ENCODE assay signal across 9 cellular contexts in the genomic region with DNA sequence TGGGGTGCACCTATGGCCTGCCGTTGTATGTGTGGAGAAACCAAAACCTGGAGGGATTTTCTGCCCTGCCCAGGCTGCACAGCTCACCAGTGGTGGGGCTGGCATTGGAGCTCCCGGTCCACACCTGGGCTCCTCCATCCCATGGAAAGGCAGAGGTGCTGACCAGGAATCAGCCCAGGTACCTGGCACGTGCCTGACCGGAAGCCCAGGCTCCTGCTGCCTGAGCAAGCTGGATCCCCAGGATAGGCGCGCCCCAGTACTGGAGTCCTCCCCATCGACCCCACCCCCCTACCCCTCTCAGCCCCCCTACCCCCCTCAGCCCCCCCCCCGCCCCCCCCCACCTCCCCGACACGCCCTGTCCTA. TPM values are rescaled to one million over a fixed set of nuclear protein-coding genes. Genes with fewer than 3 reads are reported as not detected.
DNase-seq lines count a peak whose midpoint lies in the region; ATAC-seq, FAIRE-seq and TF ChIP-seq lines count a peak whose summit lies in the region.
"Had no signal": no experiment of that assay in that cellular context is flagged by ENCODE, and none has a peak within 500 bp of the region (broad histone marks: within the 10 kb centered on the region; RNA-seq: fewer than 3 reads in every experiment).

No MANE protein-coding gene starts in this region.

- no peak overlapping the region for H2BK120ac ChIP-seq in H1 (replicated peaks; ENCODE audit: low read depth, low read length)

- no peaks in the 10 kb centered on the region for H3K79me1 ChIP-seq in H1 (ENCODE audit: low read depth, low read length)

- H3K9me3 Mint-ChIP-seq in CD4-positive, CD25-positive, alpha-beta regulatory T cell = no peaks in the 10 kb centered on the region

- no peak overlapping the region for H3K56ac ChIP-seq in H1 (replicated peaks; ENCODE audit: insufficient read length, low read depth, low read length)

- H4K20me1 ChIP-seq in KMS-11 (ENCODE audit: insufficient read depth) (no peaks in the 10 kb centered on the region), H1 (replicated peaks in 1 of 2; ENCODE audit: control insufficient read depth in 1 of 2, insufficient read depth in 2 of 2, low read length in 2 of 2) (no peaks in the 10 kb centered on the region)

- no peaks in the 10 kb centered on the region for H3K79me2 ChIP-seq in KMS-11 (ENCODE audit: insufficient read depth, low read depth)
- no peaks in the 10 kb centered on the region for H3K79me2 ChIP-seq in H1 (ENCODE audit: control insufficient read depth in 1 of 2, insufficient read depth in 2 of 2, low read length in 2 of 2)

- H3K4me1 Mint-ChIP-seq in CD4-positive, CD25-positive, alpha-beta regulatory T cell = peaks cover 0 to 4% (median 0%) of the 10 kb centered on the region in 4 donors

- no peak for TF ChIP-seq POLR2A in H1 (IDR thresholded peaks at IDR 0.05; ENCODE audit: control extremely low read depth in 1 of 2, low read depth in 2 of 2, low read length in 2 of 2)
- no peak for TF ChIP-seq POLR2A in ovary (IDR thresholded peaks at IDR 0.05)

- peak overlapping the region in 1 of 3 donors; percentile 75 for H3K27ac Mint-ChIP-seq in CD4-positive, CD25-positive, alpha-beta regulatory T cell

- H3K9me3 ChIP-seq in CD4-positive, CD25-positive, alpha-beta regulatory T cell (ENCODE audit: control insufficient read depth in 2 of 2, low read length in 2 of 2) = no peaks in the 10 kb centered on the region
- H3K9me3 ChIP-seq in H1 (ENCODE audit: insufficient read depth in 2 of 2, low read depth in 1 of 2, low read length in 1 of 2) (no peaks in the 10 kb centered on the region), ovary (no peaks in the 10 kb centered on the region)

- H3K4me2 ChIP-seq in KMS-11 (no peak overlapping the region), H1 (ENCODE audit: insufficient read depth in 1 of 2, low read depth in 2 of 2, low read length in 2 of 2) (peak overlapping the region; percentile 2 to 50; a peak in 3 of 4 replicates)

- H3K27me3 ChIP-seq in CD4-positive, CD25-positive, alpha-beta regulatory T cell (ENCODE audit: control insufficient read depth, insufficient read depth, low read length) = no peaks in the 10 kb centered on the region
- no peaks in the 10 kb centered on the region for H3K27me3 ChIP-seq in KMS-11 (ENCODE audit: insufficient read depth, low read depth)
- peaks cover 0 to 13% (median 4%) of the 10 kb centered on the region in 4 experiments; a peak in 4 of 7 replicates for H3K27me3 ChIP-seq in H1 (replicated peaks in 1 of 4; ENCODE audit: control insufficient read depth in 3 of 4, extremely low read depth in 1 of 4, insufficient read depth in 3 of 4, low read length in 3 of 4)
- H3K27me3 ChIP-seq in ovary = no peaks in the 10 kb centered on the region

- POLR2A ChIA-PET in H1 (lab: Charles Lee; ENCODE audit: partially characterized antibody) = interaction anchor here (0.7 to 10.7 kb wide), 8 partner anchors 10 to 187 kb away, joined by 3 to 212 read pairs (median 14); a partner anchor contains a TSS

- no peak overlapping the region for H3K23ac ChIP-seq in H1 (ENCODE audit: insufficient read length)

- peak overlapping the region; percentile 62 for H3K18ac ChIP-seq in H1 (ENCODE audit: extremely low read depth, low read length)

- H3K27me3 Mint-ChIP-seq in CD4-positive, CD25-positive, alpha-beta regulatory T cell = peaks cover 15% of the 10 kb centered on the region

- intact Hi-C loops in ovary (cut with DNase I) = loop anchor here (2.0 to 10.0 kb wide), 8 partner anchors 48 to 418 kb away; a partner anchor contains a TSS

- FAIRE-seq in H1 (lab: Jason Lieb, UNC) = no peak

- H2AK5ac ChIP-seq in H1 (ENCODE audit: low read depth, low read length) = no peak overlapping the region

- H4K91ac ChIP-seq in H1 (replicated peaks; ENCODE audit: insufficient read length, low read length) = peak overlapping the region; percentile 81

- H2BK5ac ChIP-seq in H1 (ENCODE audit: low read depth, low read length) = peak overlapping the region; percentile 38; the same call in 1 of the 2 replicates

- ATAC-seq in CD4-positive, CD25-positive, alpha-beta regulatory T cell (ENCODE audit: low read depth in 2 of 2) = no peak
- ATAC-seq in GM18502 (IDR thresholded peaks at IDR 0.05; ENCODE audit: poor library complexity, unreplicated experiment) (no peak), GM19463 (IDR thresholded peaks at IDR 0.05; ENCODE audit: unreplicated experiment) (no peak)

- no peak overlapping the region for H4K5ac ChIP-seq in H1 (ENCODE audit: insufficient read length, low read depth, low read length)

- TF ChIP-seq RAD21 in H1 (IDR thresholded peaks at IDR 0.05 in 1 of 2, conservative IDR thresholded peaks at IDR 0.05 in 1 of 2; ENCODE audit: low read depth in 2 of 2, low read length in 2 of 2) = no peak

- peak overlapping the region; percentile 95; the same call in 1 of the 2 replicates for H2BK12ac ChIP-seq in H1 (ENCODE audit: low read depth, low read length)

- peak overlapping the region in 3 of 4 donors; percentile 85 to 88 (median 85) for H3K4me3 Mint-ChIP-seq in CD4-positive, CD25-positive, alpha-beta regulatory T cell

- H3K23me2 ChIP-seq in H1 (ENCODE audit: low read depth, low read length) = peaks cover 3% of the 10 kb centered on the region; the same call in 1 of the 2 replicates

- H3K36me3 Mint-ChIP-seq in CD4-positive, CD25-positive, alpha-beta regulatory T cell = no peaks in the 10 kb centered on the region

- H2BK20ac ChIP-seq in H1 (ENCODE audit: low read length) = no peak overlapping the region

- H2AFZ ChIP-seq in KMS-11 (ENCODE audit: low read depth) (peak overlapping the region; percentile 88; the same call in 1 of the 2 replicates), H1 (ENCODE audit: low read length) (0 out of 2 replicates have a peak overlapping the region, but pooled peaks have one; percentile 9)

- peaks cover 10% of the 10 kb centered on the region for H3K4me1 ChIP-seq in CD4-positive, CD25-positive, alpha-beta regulatory T cell (ENCODE audit: control insufficient read depth, insufficient read depth, low read length, poor library complexity, severe bottlenecking)
- H3K4me1 ChIP-seq in KMS-11 (ENCODE audit: low read depth, poor library complexity, severe bottlenecking) (no peaks in the 10 kb centered on the region), H1 (replicated peaks in 1 of 4; ENCODE audit: control insufficient read depth in 3 of 4, insufficient read depth in 4 of 4, low read length in 3 of 4) (peaks cover 0 to 12% (median 5%) of the 10 kb centered on the region in 4 experiments; a peak in 5 of 7 replicates), ovary (ENCODE audit: insufficient read depth) (peaks cover 4% of the 10 kb centered on the region)

- WGBS in H1 (ENCODE audit: extremely low coverage in 1 of 2, insufficient coverage in 1 of 2, insufficient read length in 1 of 2, insufficient replicate concordance in 2 of 2, low coverage in 1 of 2, low lambda C conversion rate in 2 of 2, missing lambda C conversion rate in 1 of 2), 2 experiments = 78% methylated on average over 4 of the region's 10 CpGs; no CpG with 5 or more reads in 1 of the 2 experiments
- 43 to 77% (median 57%) methylated on average over 6 to 10 of the region's 10 CpGs for WGBS in ovary, 3 donors

- H3K14ac ChIP-seq in H1 (ENCODE audit: insufficient read length) = no peak overlapping the region

- H3K4ac ChIP-seq in H1 (replicated peaks; ENCODE audit: insufficient read length, low read depth, low read length) = no peak overlapping the region

- no peak for TF ChIP-seq CTCF in KMS-11 (conservative IDR thresholded peaks at IDR 0.05; ENCODE audit: low read depth, low read length)
- no peak for TF ChIP-seq CTCF in H1 (IDR thresholded peaks at IDR 0.05; ENCODE audit: control extremely low read depth in 1 of 3, insufficient read depth in 1 of 3, low read depth in 1 of 3, low read length in 3 of 3)
- TF ChIP-seq CTCF in ovary (IDR thresholded peaks at IDR 0.05) = no peak

- no peak for DNase-seq in CD4-positive, CD25-positive, alpha-beta regulatory T cell
- DNase-seq in H1 (ENCODE audit: low read depth in 1 of 2, low spot score in 2 of 2) = no peak
- no peak for DNase-seq in ovary
- no peak for DNase-seq in effector CD8-positive, alpha-beta T cell (lab: John Stamatoyannopoulos, UW)
- DNase-seq in NCI-H1092 (lab: John Stamatoyannopoulos, UW) = no peak

- H2BK15ac ChIP-seq in H1 (ENCODE audit: low read length) = peak overlapping the region; percentile 95; the same call in 1 of the 2 replicates

- peak overlapping the region; percentile 53 for H3K4me3 ChIP-seq in CD4-positive, CD25-positive, alpha-beta regulatory T cell (ENCODE audit: low read depth, low read length)
- no peak overlapping the region for H3K4me3 ChIP-seq in KMS-11 (IDR thresholded peaks at IDR 0.05; ENCODE audit: insufficient read depth, low read depth, low read length)
- H3K4me3 ChIP-seq in H1 (ENCODE audit: extremely low read depth in 1 of 4, insufficient read depth in 2 of 4, low read depth in 3 of 4, low read length in 4 of 4) = peak overlapping the region in 2 of 4 experiments; percentile 23 to 34; a peak in 3 of 8 replicates
- peak overlapping the region; percentile 40 for H3K4me3 ChIP-seq in ovary

- no peak overlapping the region for H3K9ac ChIP-seq in KMS-11
- H3K9ac ChIP-seq in H1 (replicated peaks in 1 of 4; ENCODE audit: extremely low read depth in 1 of 4, low read depth in 3 of 4, low read length in 3 of 4) = no peak overlapping the region

- no peaks in the 10 kb centered on the region for H3K36me3 ChIP-seq in CD4-positive, CD25-positive, alpha-beta regulatory T cell (ENCODE audit: control insufficient read depth, insufficient read depth, low read length)
- H3K36me3 ChIP-seq in KMS-11 (ENCODE audit: insufficient read depth) (no peaks in the 10 kb centered on the region), H1 (ENCODE audit: control insufficient read depth in 2 of 4, insufficient read depth in 4 of 4, low read length in 3 of 4) (no peaks in the 10 kb centered on the region), ovary (no peaks in the 10 kb centered on the region)

- peak overlapping the region; percentile 91 for H4K8ac ChIP-seq in H1 (ENCODE audit: extremely low read depth, insufficient read depth, low read length)

- no peak overlapping the region for H3K27ac ChIP-seq in CD4-positive, CD25-positive, alpha-beta regulatory T cell (ENCODE audit: insufficient read depth, low read length, poor library complexity, severe bottlenecking)
- H3K27ac ChIP-seq in KMS-11 (no peak overlapping the region), H1 (ENCODE audit: low read depth, low read length) (no peak overlapping the region), ovary (no peak overlapping the region)

- CTCF ChIA-PET in H1 (lab: Charles Lee; ENCODE audit: partially characterized antibody) = interaction anchor here (0.8 to 6.9 kb wide), 26 partner anchors 9 to 403 kb away, joined by 3 to 62 read pairs (median 8); a partner anchor contains a TSS

- no peak for TF ChIP-seq EP300 in H1 (IDR thresholded peaks at IDR 0.05; ENCODE audit: borderline replicate concordance in 1 of 2, low read depth in 2 of 2, low read length in 2 of 2)
- no peak for TF ChIP-seq EP300 in ovary (IDR thresholded peaks at IDR 0.05)

RNA-seq across cellular contexts. Expression of a gene that starts 39.9 kb away (rescaled TPM):
- total RNA-seq in CD4-positive, CD25-positive, alpha-beta regulatory T cell = 87.2 TPM
- 10 to 100 TPM; 31.6 to 36.2 (median 34.3) TPM for polyA plus RNA-seq in CD4-positive, CD25-positive, alpha-beta regulatory T cell
- total RNA-seq in H1 (2021; fragmentation: NEBNext Ultra II Directional; extraction: Animal tissue kit (Norgen Biotek cat#: 25700)) = 2,636 and 2,728 TPM in 2 replicates
- 1,557 and 2,732 TPM in 2 replicates for polyA plus RNA-seq in H1 (2011; rRNA removed)
- 964 TPM for polyA plus RNA-seq in H1 (2011; cell fraction: cytosol; rRNA removed)
- polyA plus RNA-seq in H1 (2011; cell fraction: nucleus; rRNA removed) = 1,246 TPM
- 1,617 to 2,329 TPM (median 2,130 TPM) in 4 replicates for polyA plus RNA-seq in H1 (2012, experiment 1 of 2)
- 2,251 TPM for polyA plus RNA-seq in H1 (2012, experiment 2 of 2)
- 2,575 TPM for polyA plus RNA-seq in H1 (2013, experiment 1 of 2)
- polyA plus RNA-seq in H1 (2013, experiment 2 of 2) = 2,634 TPM
- polyA minus RNA-seq in H1 (2011; rRNA and poly(A)+ RNA removed) = 338 and 485 TPM in 2 replicates
- polyA minus RNA-seq in H1 (2011; cell fraction: cytosol; rRNA and poly(A)+ RNA removed) = 832 TPM
- polyA minus RNA-seq in H1 (2011; cell fraction: nucleus; rRNA and poly(A)+ RNA removed) = 540 TPM
- 10 to 100 TPM in 4 of 7 donors, 1 to 10 TPM in 3; 5.1 to 39.9 (median 10.4) TPM for total RNA-seq in ovary
- polyA plus RNA-seq in ovary = 1 to 10 TPM; 2.4 to 5.6 TPM

RNA-seq across cellular contexts. Expression of a gene that starts 50.9 kb away (rescaled TPM):
- not detected for total RNA-seq in CD4-positive, CD25-positive, alpha-beta regulatory T cell
- polyA plus RNA-seq in CD4-positive, CD25-positive, alpha-beta regulatory T cell = not detected
- 18.7 and 21.5 TPM in 2 replicates for total RNA-seq in H1 (2021; fragmentation: NEBNext Ultra II Directional; extraction: Animal tissue kit (Norgen Biotek cat#: 25700))
- polyA plus RNA-seq in H1 (2011; rRNA removed) (19.6 and 24.2 TPM in 2 replicates), ovary (under 1 TPM; 0.05 to 0.06 TPM)
- 9.2 TPM for polyA plus RNA-seq in H1 (2011; cell fraction: cytosol; rRNA removed)
- 32.8 TPM for polyA plus RNA-seq in H1 (2011; cell fraction: nucleus; rRNA removed)
- polyA plus RNA-seq in H1 (2012, experiment 1 of 2) = 9.0 to 19.1 TPM (median 15.6 TPM) in 4 replicates
- polyA plus RNA-seq in H1 (2012, experiment 2 of 2) = 9.6 TPM
- polyA plus RNA-seq in H1 (2013, experiment 1 of 2) = 27.2 TPM
- polyA plus RNA-seq in H1 (2013, experiment 2 of 2) = 27.6 TPM
- polyA minus RNA-seq in H1 (2011; rRNA and poly(A)+ RNA removed) = 15.4 and 22.9 TPM in 2 replicates
- polyA minus RNA-seq in H1 (2011; cell fraction: cytosol; rRNA and poly(A)+ RNA removed) = 17.1 TPM
- 16.3 TPM for polyA minus RNA-seq in H1 (2011; cell fraction: nucleus; rRNA and poly(A)+ RNA removed)
- under 1 TPM in 5 of 7 donors, not detected in 2; under 0.01 to 0.37 (median 0.15) TPM for total RNA-seq in ovary
- total RNA-seq: dermis blood vessel endothelial cell had no signal

RNA-seq across cellular contexts. Expression of a gene that starts 52.0 kb away (rescaled TPM):
- 29.2 TPM for total RNA-seq in CD4-positive, CD25-positive, alpha-beta regulatory T cell
- polyA plus RNA-seq in CD4-positive, CD25-positive, alpha-beta regulatory T cell = 10 to 100 TPM; 47.7 to 82.3 (median 60.7) TPM
- total RNA-seq in H1 (2021; fragmentation: NEBNext Ultra II Directional; extraction: Animal tissue kit (Norgen Biotek cat#: 25700)) = 7.0 and 7.5 TPM in 2 replicates
- polyA plus RNA-seq in H1 (2011; rRNA removed) = 22.4 and 34.7 TPM in 2 replicates
- polyA plus RNA-seq in H1 (2011; cell fraction: cytosol; rRNA removed) = 15.6 TPM
- 15.2 TPM for polyA plus RNA-seq in H1 (2011; cell fraction: nucleus; rRNA removed)
- 6.4 to 10.4 TPM (median 8.7 TPM) in 4 replicates for polyA plus RNA-seq in H1 (2012, experiment 1 of 2)
- 8.8 TPM for polyA plus RNA-seq in H1 (2012, experiment 2 of 2)
- polyA plus RNA-seq in H1 (2013, experiment 1 of 2) = 6.6 TPM
- polyA plus RNA-seq in H1 (2013, experiment 2 of 2) = 6.5 TPM
- polyA minus RNA-seq in H1 (2011; rRNA and poly(A)+ RNA removed) = 3.6 and 6.5 TPM in 2 replicates
- polyA minus RNA-seq in H1 (2011; cell fraction: cytosol; rRNA and poly(A)+ RNA removed) = 6.1 TPM
- 11.5 TPM for polyA minus RNA-seq in H1 (2011; cell fraction: nucleus; rRNA and poly(A)+ RNA removed)
- 10 to 100 TPM; 14.7 to 26.6 (median 17.8) TPM for total RNA-seq in ovary
- polyA plus RNA-seq in ovary = 10 to 100 TPM in 1 of 2 donors, 1 to 10 TPM in 1; 2.0 to 26.3 TPM

Comparison
In these comparisons a context has a peak if more than half of its experiments do, and no peak if none do; other contexts are left out.
1. RNA of a gene that starts 39.9 kb away (total RNA-seq): 2,636 to 2,728 TPM in H1; 87.2 TPM in CD4-positive, CD25-positive, alpha-beta regulatory T cell (single experiment) and 5.1 to 39.9 TPM in ovary; every median in the first group is over 10 times any median in the second.
2. RNA of a gene that starts 50.9 kb away (total RNA-seq): 18.7 to 21.5 TPM in H1; under 0.01 to 0.37 TPM in ovary and not detected in CD4-positive, CD25-positive, alpha-beta regulatory T cell (single experiment); every median in the first group is over 10 times any median in the second.